In the genomic region with DNA sequence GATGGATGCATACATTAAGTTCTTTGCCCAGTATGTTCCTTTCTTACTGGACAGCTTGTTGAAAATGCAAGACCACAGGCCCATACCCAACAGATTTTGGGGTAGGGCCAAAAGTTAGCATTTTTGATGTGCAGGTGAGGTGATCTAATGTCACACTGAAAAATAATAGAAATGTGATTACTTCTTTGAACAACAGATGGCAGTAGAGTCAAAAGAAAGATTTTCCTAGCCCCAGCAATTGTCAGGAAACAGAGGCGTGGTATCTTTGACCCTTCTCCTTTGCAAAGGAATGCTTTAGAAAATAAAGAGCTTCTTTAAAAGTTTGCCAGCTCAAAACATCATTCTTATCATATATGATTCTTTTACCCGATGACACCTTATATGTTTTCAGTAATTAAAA, we compare ENCODE assay signal across 9 cellular contexts.
A peak's percentile ranks its signal among the peaks of the same experiment; 100 is the strongest.
DNase-seq lines count a peak whose midpoint lies in the region; ATAC-seq, FAIRE-seq and TF ChIP-seq lines count a peak whose summit lies in the region.
"Had no signal": no experiment of that assay in that cellular context is flagged by ENCODE, and none has a peak within 500 bp of the region (broad histone marks: within the 10 kb centered on the region; RNA-seq: fewer than 3 reads in every experiment).

No MANE protein-coding gene starts in this region.

- H3K4me1 ChIP-seq in A673 (ENCODE audit: insufficient read depth, low read length, poor library complexity, severe bottlenecking) (peaks cover 26% of the 10 kb centered on the region), H1 (replicated peaks in 1 of 4; ENCODE audit: control insufficient read depth in 3 of 4, insufficient read depth in 4 of 4, low read length in 3 of 4) (no peaks in the 10 kb centered on the region), mucosa of descending colon (ENCODE audit: low read depth) (no peaks in the 10 kb centered on the region)

- no peaks in the 10 kb centered on the region for H3K4me1 Mint-ChIP-seq in activated CD4-positive, alpha-beta T cell treated with anti-CD3 and anti-CD28 coated beads for 36 hours

- H3K23ac ChIP-seq in H1 (ENCODE audit: insufficient read length) = no peak overlapping the region

- ATAC-seq in GM18498 (IDR thresholded peaks at IDR 0.05; ENCODE audit: unreplicated experiment) = peak; percentile 85
- peak; percentile 78 for ATAC-seq in HG03066 (IDR thresholded peaks at IDR 0.05; ENCODE audit: low read depth, unreplicated experiment)
- peak; percentile 32 for ATAC-seq in mucosa of descending colon
- no peak for ATAC-seq in activated CD4-positive, alpha-beta T cell treated with anti-CD3 and anti-CD28 coated beads for 36 hours

- H4K91ac ChIP-seq in H1 (replicated peaks; ENCODE audit: insufficient read length, low read length) = no peak overlapping the region

- intact Hi-C loops in A673 (cut with micrococcal nuclease; ENCODE audit: unreplicated experiment) = loop anchor here (5.0 to 10.0 kb wide), 6 partner anchors 344 to 1591 kb away; no protein-coding TSS in a partner anchor
- intact Hi-C loops in mucosa of descending colon (cut with DNase I, micrococcal nuclease) = no loop called here
- intact Hi-C loops in activated CD4-positive, alpha-beta T cell treated with anti-CD3 and anti-CD28 coated beads for 36 hours (cut with DNase I, micrococcal nuclease) = loop anchor here (1.0 to 5.0 kb wide), 5 partner anchors 706 to 1764 kb away; no protein-coding TSS in a partner anchor

- no peak overlapping the region for H3K9ac ChIP-seq in H1 (replicated peaks in 1 of 4; ENCODE audit: extremely low read depth in 1 of 4, low read depth in 3 of 4, low read length in 3 of 4)

- H3K4ac ChIP-seq in H1 (replicated peaks; ENCODE audit: insufficient read length, low read depth, low read length) = no peak overlapping the region

- no peak overlapping the region for H2AFZ ChIP-seq in H1 (ENCODE audit: low read length)

- H4K5ac ChIP-seq in H1 (ENCODE audit: insufficient read length, low read depth, low read length) = no peak overlapping the region

- H3K27me3 Mint-ChIP-seq in activated CD4-positive, alpha-beta T cell treated with anti-CD3 and anti-CD28 coated beads for 36 hours = peaks cover 2% of the 10 kb centered on the region
- H3K27me3 Mint-ChIP-seq: dendritic cell treated with granulocyte-macrophage colony-stimulating factor and Interleukin-4, amounts not matched to agents 40 ng/mL and 50 ng/mL, for 4 days had no signal

- no peak overlapping the region for H3K56ac ChIP-seq in H1 (replicated peaks; ENCODE audit: insufficient read length, low read depth, low read length)

- no peak for TF ChIP-seq EP300 in H1 (IDR thresholded peaks at IDR 0.05; ENCODE audit: borderline replicate concordance in 1 of 2, low read depth in 2 of 2, low read length in 2 of 2)

- H3K36me3 Mint-ChIP-seq in activated CD4-positive, alpha-beta T cell treated with anti-CD3 and anti-CD28 coated beads for 36 hours (ENCODE audit: low read depth) = no peaks in the 10 kb centered on the region

- no peak overlapping the region for H3K14ac ChIP-seq in H1 (ENCODE audit: insufficient read length)

- no peaks in the 10 kb centered on the region for H3K36me3 ChIP-seq in A673 (ENCODE audit: insufficient read depth, low read length, poor library complexity, severe bottlenecking)
- no peaks in the 10 kb centered on the region for H3K36me3 ChIP-seq in H1 (ENCODE audit: control insufficient read depth in 2 of 4, insufficient read depth in 4 of 4, low read length in 3 of 4)
- H3K36me3 ChIP-seq in mucosa of descending colon (ENCODE audit: low read depth) = no peaks in the 10 kb centered on the region

- H3K9me3 ChIP-seq in A673 (ENCODE audit: low read depth, low read length, poor library complexity, severe bottlenecking) (no peaks in the 10 kb centered on the region), H1 (ENCODE audit: insufficient read depth in 2 of 2, low read depth in 1 of 2, low read length in 1 of 2) (no peaks in the 10 kb centered on the region), mucosa of descending colon (no peaks in the 10 kb centered on the region)

- BruUV-seq in A673 (replicated peaks; lab: Mats Ljungman, UMichigan) = no TSS peak

- TF ChIP-seq POLR2A in H1 (IDR thresholded peaks at IDR 0.05; ENCODE audit: control extremely low read depth in 1 of 2, low read depth in 2 of 2, low read length in 2 of 2) = no peak

- H3K4me2 ChIP-seq in H1 (ENCODE audit: insufficient read depth in 1 of 2, low read depth in 2 of 2, low read length in 2 of 2) = no peak overlapping the region

- TF ChIP-seq CTCF in A673 (conservative IDR thresholded peaks at IDR 0.05; ENCODE audit: low read depth, low read length) (peak; percentile 66), H1 (IDR thresholded peaks at IDR 0.05; ENCODE audit: control extremely low read depth in 1 of 3, insufficient read depth in 1 of 3, low read depth in 1 of 3, low read length in 3 of 3) (peak in 2 of 3 experiments; percentile 33 to 47; a peak in 2 of 4 replicates), mucosa of descending colon (IDR thresholded peaks at IDR 0.05) (peak; percentile 25)

- H2BK12ac ChIP-seq in H1 (ENCODE audit: low read depth, low read length) = no peak overlapping the region

- H3K4me3 ChIP-seq in A673 (ENCODE audit: low read depth, low read length, poor library complexity, severe bottlenecking) (no peak overlapping the region), H1 (ENCODE audit: extremely low read depth in 1 of 4, insufficient read depth in 2 of 4, low read depth in 3 of 4, low read length in 4 of 4) (no peak overlapping the region), mucosa of descending colon (no peak overlapping the region)

- no peak overlapping the region for H2BK15ac ChIP-seq in H1 (ENCODE audit: low read length)

- no peaks in the 10 kb centered on the region for H3K9me3 Mint-ChIP-seq in activated CD4-positive, alpha-beta T cell treated with anti-CD3 and anti-CD28 coated beads for 36 hours (ENCODE audit: low read depth)
- H3K9me3 Mint-ChIP-seq: dendritic cell treated with granulocyte-macrophage colony-stimulating factor and Interleukin-4, amounts not matched to agents 40 ng/mL and 50 ng/mL, for 4 days had no signal

- H3K18ac ChIP-seq in H1 (ENCODE audit: extremely low read depth, low read length) = no peak overlapping the region

- CTCF ChIA-PET in A673 (lab: Charles Lee) (interaction anchor here (0.6 to 2.0 kb wide), 2 partner anchors 1058 to 1765 kb away, joined by 3 to 8 read pairs; no protein-coding TSS in a partner anchor), H1 (lab: Charles Lee; ENCODE audit: partially characterized antibody) (interaction anchor here (0.6 to 2.8 kb wide), 27 partner anchors 8 to 1764 kb away, joined by 3 to 16 read pairs (median 4); no protein-coding TSS in a partner anchor)
- CTCF ChIA-PET in activated CD4-positive, alpha-beta T cell treated with anti-CD3 and anti-CD28 coated beads for 36 hours (lab: Charles Lee) = interaction anchor here (0.7 to 1.5 kb wide), 5 partner anchors 13 to 1768 kb away, joined by 3 to 6 read pairs (median 5); no protein-coding TSS in a partner anchor

- TF ChIP-seq RAD21 in H1 (IDR thresholded peaks at IDR 0.05 in 1 of 2, conservative IDR thresholded peaks at IDR 0.05 in 1 of 2; ENCODE audit: low read depth in 2 of 2, low read length in 2 of 2) = peak; percentile 80 to 82

- POLR2A ChIA-PET in A673 (lab: Charles Lee; ENCODE audit: low non-redundant PET) = no interaction called here
- POLR2A ChIA-PET in H1 (lab: Charles Lee; ENCODE audit: partially characterized antibody) = no interaction called here
- POLR2A ChIA-PET in activated CD4-positive, alpha-beta T cell treated with anti-CD3 and anti-CD28 coated beads for 36 hours (lab: Charles Lee) = no interaction called here

- no peak overlapping the region for H3K27ac ChIP-seq in A673 (ENCODE audit: low read depth, low read length, poor library complexity, severe bottlenecking)
- no peak overlapping the region for H3K27ac ChIP-seq in H1 (ENCODE audit: low read depth, low read length)

- H2BK20ac ChIP-seq in H1 (ENCODE audit: low read length) = no peak overlapping the region

- 18% methylated on average over 2 of the region's 2 CpGs; no CpG with 5 or more reads in 1 of the 2 experiments for WGBS in H1 (ENCODE audit: extremely low coverage in 1 of 2, insufficient coverage in 1 of 2, insufficient read length in 1 of 2, insufficient replicate concordance in 2 of 2, low coverage in 1 of 2, low lambda C conversion rate in 2 of 2, missing lambda C conversion rate in 1 of 2), 2 experiments

- H3K79me1 ChIP-seq in H1 (ENCODE audit: low read depth, low read length) = no peaks in the 10 kb centered on the region

- H4K20me1 ChIP-seq in H1 (replicated peaks in 1 of 2; ENCODE audit: control insufficient read depth in 1 of 2, insufficient read depth in 2 of 2, low read length in 2 of 2) = no peaks in the 10 kb centered on the region

- DNase-seq in A673 (ENCODE audit: low spot score) = peak; percentile 69
- peak; percentile 79 for DNase-seq in NCI-H69 (lab: John Stamatoyannopoulos, UW)
- DNase-seq in H1 (ENCODE audit: low read depth in 1 of 2, low spot score in 2 of 2) = no peak
- DNase-seq in mucosa of descending colon = no peak
- no peak for DNase-seq in activated CD4-positive, alpha-beta T cell treated with anti-CD3 and anti-CD28 coated beads for 36 hours
- DNase-seq in activated CD4-positive, alpha-beta T cell treated with anti-CD3 and anti-CD28 coated beads for 1 hour = no peak

- H3K23me2 ChIP-seq in H1 (ENCODE audit: low read depth, low read length) = no peaks in the 10 kb centered on the region

- H2BK5ac ChIP-seq in H1 (ENCODE audit: low read depth, low read length) = no peak overlapping the region

- no peak overlapping the region for H3K4me3 Mint-ChIP-seq in activated CD4-positive, alpha-beta T cell treated with anti-CD3 and anti-CD28 coated beads for 36 hours
- H3K4me3 Mint-ChIP-seq: dendritic cell treated with granulocyte-macrophage colony-stimulating factor and Interleukin-4, amounts not matched to agents 40 ng/mL and 50 ng/mL, for 4 days had no signal

- H2BK120ac ChIP-seq in H1 (replicated peaks; ENCODE audit: low read depth, low read length) = no peak overlapping the region

- no peak overlapping the region for H4K8ac ChIP-seq in H1 (ENCODE audit: extremely low read depth, insufficient read depth, low read length)

- H2AK5ac ChIP-seq in H1 (ENCODE audit: low read depth, low read length) = no peak overlapping the region

- no peak overlapping the region for H3K27ac Mint-ChIP-seq in activated CD4-positive, alpha-beta T cell treated with anti-CD3 and anti-CD28 coated beads for 36 hours
- H3K27ac Mint-ChIP-seq: dendritic cell treated with granulocyte-macrophage colony-stimulating factor and Interleukin-4, amounts not matched to agents 40 ng/mL and 50 ng/mL, for 4 days had no signal

- peak; percentile 7 for FAIRE-seq in H1 (lab: Jason Lieb, UNC)

- H3K79me2 ChIP-seq in H1 (ENCODE audit: control insufficient read depth in 1 of 2, insufficient read depth in 2 of 2, low read length in 2 of 2) = no peaks in the 10 kb centered on the region

- no peaks in the 10 kb centered on the region for H3K27me3 ChIP-seq in A673 (replicated peaks; ENCODE audit: insufficient read depth, low read depth, low read length, poor library complexity)
- no peaks in the 10 kb centered on the region for H3K27me3 ChIP-seq in H1 (replicated peaks in 1 of 4; ENCODE audit: control insufficient read depth in 3 of 4, extremely low read depth in 1 of 4, insufficient read depth in 3 of 4, low read length in 3 of 4)

TF ChIP-seq in H1, 55 proteins besides CTCF, POLR2A, EP300 and RAD21 (continues in another document):
- TF ChIP-seq SP1 (IDR thresholded peaks at IDR 0.05; ENCODE audit: low read depth, low read length) = no peak

Comparison
In these comparisons a context has a peak if more than half of its experiments do, and no peak if none do; other contexts are left out.
1. DNase-seq: peak in A673 (single experiment) and NCI-H69 (single experiment); none in H1 (0 of 2), mucosa of descending colon (0 of 3), activated CD4-positive, alpha-beta T cell treated with anti-CD3 and anti-CD28 coated beads for 36 hours (single experiment) and activated CD4-positive, alpha-beta T cell treated with anti-CD3 and anti-CD28 coated beads for 1 hour (single experiment).
2. intact Hi-C loops: an anchor here in A673 (5.0 to 10.0 kb wide) and activated CD4-positive, alpha-beta T cell treated with anti-CD3 and anti-CD28 coated beads for 36 hours (1.0 to 5.0 kb wide); none called in mucosa of descending colon.
3. Peak in every context shown above with its lines, with median percentiles within 50 percentile points of each other: CTCF ChIP-seq.